ENCODE assay signal across 8 cellular contexts in genomic region chr7:131544449-131545425, GRCh38. TPM values are rescaled to one million over a fixed set of nuclear protein-coding genes. Genes with fewer than 3 reads are reported as not detected.
A peak's percentile ranks its signal among the peaks of the same experiment; 100 is the strongest.
DNase-seq lines count a peak whose midpoint lies in the region; TF ChIP-seq lines count a peak whose summit lies in the region.

No MANE protein-coding gene starts in this region.

- H3K27me3 ChIP-seq in A673 (replicated peaks; ENCODE audit: insufficient read depth, low read depth, low read length, poor library complexity) (no peaks in the 10 kb centered on the region), SJSA1 (replicated peaks) (no peaks in the 10 kb centered on the region)

- H3K9me3 ChIP-seq in A673 (ENCODE audit: low read depth, low read length, poor library complexity, severe bottlenecking) (no peaks in the 10 kb centered on the region), SJSA1 (replicated peaks) (no peaks in the 10 kb centered on the region)

- POLR2A ChIA-PET in A673 (lab: Charles Lee; ENCODE audit: low non-redundant PET) = no interaction called here

- no peaks in the 10 kb centered on the region for H3K36me3 ChIP-seq in A673 (ENCODE audit: insufficient read depth, low read length, poor library complexity, severe bottlenecking)
- no peaks in the 10 kb centered on the region for H3K36me3 ChIP-seq in SJSA1

- intact Hi-C loops in A673 (cut with micrococcal nuclease; ENCODE audit: unreplicated experiment) = no loop called here

- H3K27ac ChIP-seq in A673 (ENCODE audit: low read depth, low read length, poor library complexity, severe bottlenecking) = peak overlapping the region; percentile 1
- no peak overlapping the region for H3K27ac ChIP-seq in SJSA1

- H3K4me1 ChIP-seq in A673 (ENCODE audit: insufficient read depth, low read length, poor library complexity, severe bottlenecking) (peaks cover 27% of the 10 kb centered on the region), SJSA1 (replicated peaks) (peaks cover 24% of the 10 kb centered on the region)

- H3K4me3 ChIP-seq in A673 (ENCODE audit: low read depth, low read length, poor library complexity, severe bottlenecking) (no peak overlapping the region), SJSA1 (no peak overlapping the region)

- in situ Hi-C loops in GM13977 (cut with MboI; ENCODE audit: low pct_unique_long_range_greater_than_20kb, low sequenced_read_pairs, unreplicated experiment) = no loop called here

- no TSS peak for BruUV-seq in A673 (replicated peaks; lab: Mats Ljungman, UMichigan)

- DNase-seq in A673 (ENCODE audit: low spot score) = peak; percentile 78
- DNase-seq in GM13977 (ENCODE audit: low spot score) = peak; percentile 42
- DNase-seq in SJSA1 (ENCODE audit: low read depth in 1 of 2, low spot score in 2 of 2) = peak; percentile 37 to 67
- DNase-seq in hepatic stellate cell (ENCODE audit: low spot score) = peak; percentile 73
- DNase-seq in NCI-H526 treated with DMSO at 0.1 percent for 48 hours (lab: John Stamatoyannopoulos, UW) = no peak
- DNase-seq in NOMO-1 treated with dmso at 0.1 percent for 144 hours (lab: John Stamatoyannopoulos, UW; ENCODE audit: unreplicated experiment) = no peak
- no peak for DNase-seq in activated T-cell treated with anti-CD3 and anti-CD28 coated beads, Interleukin-2, amount 50 U/mL, for 48 hours
- DNase-seq in superior temporal gyrus (ENCODE audit: extremely low spot score) = no peak

- TF ChIP-seq CTCF in A673 (conservative IDR thresholded peaks at IDR 0.05; ENCODE audit: low read depth, low read length) (peak; percentile 36; the same call in 1 of the 2 replicates), GM13977 (IDR thresholded peaks at IDR 0.05; ENCODE audit: extremely low read depth, insufficient read depth, missing control alignments) (peak; percentile 25)

- CTCF ChIA-PET in A673 (lab: Charles Lee) = no interaction called here

RNA-seq across cellular contexts. Expression of gene PODXL, which starts 11.7 kb away (rescaled TPM):
- total RNA-seq in A673 (2021) = 22.1 and 22.6 TPM in 2 replicates
- 5.1 and 5.5 TPM in 2 replicates for total RNA-seq in SJSA1 (2014; rRNA removed; shearing (Covaris generic))

Comparison
In these comparisons a context has a peak if more than half of its experiments do, and no peak if none do; other contexts are left out.
1. DNase-seq: peak in A673 (single experiment), GM13977 (single experiment), SJSA1 (2 of 2) and hepatic stellate cell (single experiment); none in NCI-H526 treated with DMSO at 0.1 percent for 48 hours (single experiment), NOMO-1 treated with dmso at 0.1 percent for 144 hours (single experiment), activated T-cell treated with anti-CD3 and anti-CD28 coated beads, Interleukin-2, amount 50 U/mL, for 48 hours (0 of 2) and superior temporal gyrus (single experiment).